1 cellular context compared by ENCODE assay signal in genomic region chr17:48068491-48068961, GRCh38.
TF ChIP-seq lines count a peak whose summit lies in the region.

No MANE protein-coding gene starts in this region.

TF ChIP-seq in SK-N-SH, 30 proteins besides CTCF, POLR2A, EP300 and RAD21 (continued from another document):
- TF ChIP-seq TCF12 (IDR thresholded peaks at IDR 0.05) (no peak), ZBTB33 (IDR thresholded peaks at IDR 0.05; ENCODE audit: borderline replicate concordance, low read depth) (no peak)
- TF ChIP-seq, protein P1, sequence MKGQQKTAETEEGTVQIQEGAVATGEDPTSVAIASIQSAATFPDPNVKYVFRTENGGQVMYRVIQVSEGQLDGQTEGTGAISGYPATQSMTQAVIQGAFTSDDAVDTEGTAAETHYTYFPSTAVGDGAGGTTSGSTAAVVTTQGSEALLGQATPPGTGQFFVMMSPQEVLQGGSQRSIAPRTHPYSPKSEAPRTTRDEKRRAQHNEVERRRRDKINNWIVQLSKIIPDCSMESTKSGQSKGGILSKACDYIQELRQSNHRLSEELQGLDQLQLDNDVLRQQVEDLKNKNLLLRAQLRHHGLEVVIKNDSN (IDR thresholded peaks at IDR 0.05; ENCODE audit: borderline replicate concordance, low read depth): no peak
TF ChIP-seq in SK-N-SH: peak in this region for 0.
